Comparison of ENCODE assay signal across 8 cellular contexts in genomic region chr11:67507891-67508485, GRCh38. TPM values are rescaled to one million over a fixed set of nuclear protein-coding genes. Genes with fewer than 3 reads are reported as not detected.
DNase-seq lines count a peak whose midpoint lies in the region; ATAC-seq and TF ChIP-seq lines count a peak whose summit lies in the region.

TSS of gene CDK2AP2 (minus strand) at chr11:67508162. CDS start at chr11:67508082, 80 bp downstream.

- H3K18ac ChIP-seq in IMR-90 (ENCODE audit: low read depth, low read length) = no peak within 1 kb of the TSS

- POLR2A ChIA-PET in IMR-90 (lab: Charles Lee; ENCODE audit: unreplicated experiment) = no interaction called here

- ATAC-seq in GM21528 (IDR thresholded peaks at IDR 0.05; ENCODE audit: low FRiP score, unreplicated experiment) (peak; percentile 59), IMR-90 (ENCODE audit: low read depth) (peak; percentile 82)

- dilution Hi-C loops in IMR-90 (cut with HindIII; ENCODE audit: low sequenced_read_pairs, unreplicated experiment) = no loop called here

- H3K27ac ChIP-seq in IMR-90 (ENCODE audit: insufficient read depth, low read length) = peak within 1 kb of the TSS; percentile 69

- no peaks in the 10 kb centered on the region; the same call in 1 of the 2 replicates for H3K9me1 ChIP-seq in IMR-90 (ENCODE audit: insufficient read depth, low read length)

- no peak within 1 kb of the TSS; the same call in 1 of the 2 replicates for H3K56ac ChIP-seq in IMR-90 (ENCODE audit: extremely low read depth, insufficient read depth, low read length)

- no TSS peak for BruUV-seq in IMR-90 (replicated peaks; lab: Mats Ljungman, UMichigan)

- peaks cover 14% of the 10 kb centered on the region for H3K4me1 ChIP-seq in IMR-90 (ENCODE audit: control insufficient read depth, insufficient read depth, low read length)
- peaks cover 46% of the 10 kb centered on the region for H3K4me1 ChIP-seq in mononuclear cell (ENCODE audit: insufficient read depth, low read length)

- H3K23ac ChIP-seq in IMR-90 (ENCODE audit: low read depth, low read length) = no peak within 1 kb of the TSS

- DNase-seq in DMS 273 (lab: John Stamatoyannopoulos, UW; ENCODE audit: unreplicated experiment) (peak; percentile 99), IMR-90 (peak; percentile 100), OCI-M1 (lab: John Stamatoyannopoulos, UW) (peak; percentile 99), activated T-cell treated with anti-CD3 and anti-CD28 coated beads for 24 hours (ENCODE audit: low read depth) (peak; percentile 98), epidermal melanocyte (ENCODE audit: insufficient read length, low spot score) (peak; percentile 93)
- peak; percentile 89 to 95 for DNase-seq in stimulated activated CD8-positive, alpha-beta memory T cell treated with anti-CD3 and anti-CD28 coated beads, Interleukin-4, amount 100 ng/mL, for 1 hour (ENCODE audit: low read depth in 2 of 2, low spot score in 1 of 2)

- peak within 1 kb of the TSS; percentile 88 for H3K4me3 ChIP-seq in IMR-90 (ENCODE audit: insufficient read depth, low read depth, low read length)
- H3K4me3 ChIP-seq in mononuclear cell (ENCODE audit: low read length) = peak within 1 kb of the TSS; percentile 81

- H3K14ac ChIP-seq in IMR-90 (replicated peaks; ENCODE audit: low read depth, low read length) = peak within 1 kb of the TSS; percentile 56

- H4K8ac ChIP-seq in IMR-90 (ENCODE audit: low read depth in 2 of 2, low read length in 2 of 2) = peak within 1 kb of the TSS; percentile 92 to 93

- H3K4ac ChIP-seq in IMR-90 (ENCODE audit: low read depth, low read length) = peak within 1 kb of the TSS; percentile 78

- H3K27me3 ChIP-seq in IMR-90 (ENCODE audit: control insufficient read depth, insufficient read depth, low read length) = 0 out of 2 replicates have a peak, but pooled peaks cover 2% of the 10 kb centered on the region
- no peaks in the 10 kb centered on the region for H3K27me3 ChIP-seq in mononuclear cell (ENCODE audit: insufficient read depth, low read length)

- TF ChIP-seq RAD21 in IMR-90 (IDR thresholded peaks at IDR 0.05; ENCODE audit: low read length) = no peak

- H2AK5ac ChIP-seq in IMR-90 (ENCODE audit: low read depth, low read length) = peak within 1 kb of the TSS; percentile 44; the same call in 1 of the 2 replicates

- H4K20me1 ChIP-seq in IMR-90 (ENCODE audit: insufficient read depth, low read length) = no peaks in the 10 kb centered on the region

- H3K79me1 ChIP-seq in IMR-90 (ENCODE audit: low read depth in 1 of 2, low read length in 2 of 2) = peaks cover 0 to 30% of the 10 kb centered on the region in 2 experiments; a peak in 1 of 4 replicates

- H2BK5ac ChIP-seq in IMR-90 (ENCODE audit: low read depth, low read length, poor library complexity, severe bottlenecking) = peak within 1 kb of the TSS; percentile 78

- H2BK15ac ChIP-seq in IMR-90 (ENCODE audit: low read depth, low read length) = no peak within 1 kb of the TSS

- H3K36me3 ChIP-seq in IMR-90 (ENCODE audit: control insufficient read depth, insufficient read depth, low read length) = no peaks in the 10 kb centered on the region

- TF ChIP-seq POLR2A in IMR-90 (IDR thresholded peaks at IDR 0.05; ENCODE audit: low read depth, low read length) = peak; percentile 28; the same call in 1 of the 2 replicates

- CTCF ChIA-PET in IMR-90 (lab: Yijun Ruan, JAX) = no interaction called here

- in situ Hi-C loops in IMR-90 (cut with MboI; ENCODE audit: low sequenced_read_pairs) = no loop called here

- no peak within 1 kb of the TSS for H2BK20ac ChIP-seq in IMR-90 (ENCODE audit: low read depth, low read length)

- no peak for TF ChIP-seq CTCF in IMR-90 (conservative IDR thresholded peaks at IDR 0.05; ENCODE audit: low read depth, low read length)

- intact Hi-C loops in IMR-90 (cut with micrococcal nuclease) = loop anchor here (1.0 to 2.0 kb wide), 3 partner anchors 75 to 161 kb away; partner anchors contain the start of genes GSTP1 and PPP1CA

- peak within 1 kb of the TSS; percentile 66 for H4K5ac ChIP-seq in IMR-90 (ENCODE audit: low read depth, low read length)

- WGBS in IMR-90 (ENCODE audit: extremely low coverage in 2 of 2, insufficient read length in 1 of 2), 2 experiments = 0% methylated on average over 39 of the region's 56 CpGs; no CpG with 5 or more reads in 1 of the 2 experiments

- peak within 1 kb of the TSS; percentile 95 for H2AK9ac ChIP-seq in IMR-90 (replicated peaks; ENCODE audit: low read depth, low read length, poor library complexity)

- H2AFZ ChIP-seq in IMR-90 (replicated peaks; ENCODE audit: low read length, poor library complexity) = peak within 1 kb of the TSS; percentile 99

- peak within 1 kb of the TSS; percentile 63 for H3K9ac ChIP-seq in IMR-90 (ENCODE audit: low read depth, low read length)

- H2BK120ac ChIP-seq in IMR-90 (ENCODE audit: low read depth, low read length) = peak within 1 kb of the TSS; percentile 49; the same call in 1 of the 2 replicates

- peak within 1 kb of the TSS; percentile 92 for H3K4me2 ChIP-seq in IMR-90 (ENCODE audit: low read depth, low read length)

- H4K91ac ChIP-seq in IMR-90 (ENCODE audit: insufficient read depth, low read depth, low read length) = peak within 1 kb of the TSS; percentile 57; the same call in 1 of the 2 replicates

- H3K9me3 ChIP-seq in IMR-90 (ENCODE audit: control insufficient read depth, insufficient read depth, low read length) (no peaks in the 10 kb centered on the region), mononuclear cell (ENCODE audit: low read depth, low read length) (no peaks in the 10 kb centered on the region)

TF ChIP-seq in IMR-90, 13 proteins besides CTCF, POLR2A, EP300 and RAD21:
- peak; percentile 98 for TF ChIP-seq RCOR1 (IDR thresholded peaks at IDR 0.05; ENCODE audit: insufficient replicate concordance, low read length)
- no peak for TF ChIP-seq SMC3 (IDR thresholded peaks at IDR 0.05; ENCODE audit: low read depth, low read length)
- TF ChIP-seq ELK1 (IDR thresholded peaks at IDR 0.05; ENCODE audit: borderline replicate concordance, low read depth, low read length) = no peak
- peak; percentile 46; the same call in 1 of the 2 replicates for TF ChIP-seq MXI1 (IDR thresholded peaks at IDR 0.05; ENCODE audit: borderline replicate concordance, low read depth, low read length)
- no peak for TF ChIP-seq NFE2L2 (IDR thresholded peaks at IDR 0.05; ENCODE audit: low read depth, low read length)
- TF ChIP-seq MAZ (IDR thresholded peaks at IDR 0.05; ENCODE audit: borderline replicate concordance, low read depth, low read length) = no peak
- peak; percentile 91 for TF ChIP-seq FOS (IDR thresholded peaks at IDR 0.05; ENCODE audit: low read depth, low read length)
- no peak for TF ChIP-seq USF2 (IDR thresholded peaks at IDR 0.05; ENCODE audit: low read depth, low read length)
- TF ChIP-seq CHD1 (IDR thresholded peaks at IDR 0.05; ENCODE audit: low read depth, low read length) = no peak
- TF ChIP-seq CEBPB (IDR thresholded peaks at IDR 0.05; ENCODE audit: low read depth, low read length) = no peak
- no peak for TF ChIP-seq BHLHE40 (IDR thresholded peaks at IDR 0.05; ENCODE audit: low read depth, low read length)
- no peak; the same call in 1 of the 2 replicates for TF ChIP-seq RFX5 (IDR thresholded peaks at IDR 0.05; ENCODE audit: low read depth, low read length)

RNA-seq across cellular contexts. Expression of gene CDK2AP2, which starts in this region (rescaled TPM):
- total RNA-seq in IMR-90 (2012; rRNA removed) (8.1 and 9.2 TPM in 2 replicates), mononuclear cell (9.7 TPM)
- 44.7 and 49.8 TPM in 2 replicates for polyA plus RNA-seq in IMR-90 (2012; rRNA removed)
- 49.1 and 52.7 TPM in 2 replicates for polyA plus RNA-seq in IMR-90 (2012; cell fraction: cytosol; rRNA removed)
- 41.3 and 43.1 TPM in 2 replicates for polyA plus RNA-seq in IMR-90 (2012; cell fraction: nucleus; rRNA removed; ENCODE audit: low replicate concordance)

Comparison
In these comparisons a context has a peak if more than half of its experiments do, and no peak if none do; other contexts are left out.
1. Peak in every context shown above with its lines: DNase-seq, ATAC-seq, H3K4me3 ChIP-seq and H3K27ac ChIP-seq.